Comparison of ENCODE assay signal across 23 cellular contexts in the genomic region with DNA sequence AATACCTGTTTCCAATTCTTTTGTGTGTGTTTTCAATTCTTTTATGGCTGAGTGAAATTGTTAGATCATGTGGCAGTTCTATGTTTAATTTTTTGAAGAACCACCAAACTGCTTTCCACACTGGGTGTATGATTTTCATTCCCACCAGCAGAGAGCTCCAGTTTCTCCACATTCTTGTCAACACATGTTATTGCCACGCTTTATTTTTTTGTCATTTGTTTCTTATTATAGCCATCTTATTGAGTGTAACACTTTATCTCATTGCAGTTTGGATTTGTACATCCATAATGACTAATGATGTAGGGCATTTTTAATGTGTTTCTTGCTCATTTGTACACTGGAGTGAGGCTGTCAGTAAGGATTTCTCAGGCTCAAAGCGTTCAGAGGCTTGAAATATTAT.
"Had no signal": no experiment of that assay in that cellular context is flagged by ENCODE, and none has a peak within 500 bp of the region (broad histone marks: within the 10 kb centered on the region; RNA-seq: fewer than 3 reads in every experiment).

No MANE protein-coding gene starts in this region.

- H3K27ac ChIP-seq: body of pancreas, neutrophil, transverse colon, vagina had no signal

- H3K27me3 ChIP-seq: body of pancreas, neutrophil, transverse colon, vagina had no signal

- DNase-seq: activated B cell treated with CpG ODN at 0.5 μM for 24 hours; activated CD4-positive, alpha-beta T cell treated with anti-CD3 and anti-CD28 coated beads for 48 hours; activated CD8-positive, alpha-beta T cell treated with anti-CD3 and anti-CD28 coated beads for 36 hours; activated effector memory CD4-positive, alpha-beta T cell treated with Interleukin-2 at 50 U/mL for 16 hours; activated T-cell treated with anti-CD3 and anti-CD28 coated beads, Interleukin-2, amount 50 U/mL, for 4 hours; amygdala; body of pancreas; central memory CD4-positive, alpha-beta T cell; effector CD8-positive, alpha-beta T cell; hippocampal formation; natural killer cell; posterior cingulate gyrus; retina; stimulated activated CD4-positive, alpha-beta T cell treated with anti-CD3 and anti-CD28 coated beads, Interleukin-15, amount 100 ng/mL, for 24 hours; stimulated activated CD4-positive, alpha-beta T cell treated with anti-CD3 and anti-CD28 coated beads, Interleukin-4, amount 100 ng/mL, for 24 hours; stimulated activated CD8-positive, alpha-beta memory T cell treated with anti-CD3 and anti-CD28 coated beads, Interleukin-4, amount 100 ng/mL, for 48 hours; stimulated activated naive CD4-positive, alpha-beta T cell treated with Interleukin-2 at 50 U/mL for 16 hours; T-helper 2 cell; transverse colon had no signal

- H3K9me3 ChIP-seq: neutrophil, vagina had no signal

- H3K36me3 ChIP-seq: neutrophil, transverse colon, vagina had no signal

- H3K4me3 ChIP-seq: body of pancreas, transverse colon, vagina had no signal

- FAIRE-seq: keratinocyte had no signal

- H3K4me1 ChIP-seq: body of pancreas, transverse colon, vagina had no signal

- ATAC-seq: activated CD8-positive, alpha-beta T cell treated with anti-CD3 and anti-CD28 coated beads for 36 hours; activated T-cell treated with anti-CD3 and anti-CD28 coated beads, Interleukin-2, amount 50 U/mL, for 4 hours; body of pancreas; left lobe of liver; natural killer cell had no signal
